ENCODE assay signal across 8 cellular contexts in genomic region chr5:5886812-5887486, GRCh38.
DNase-seq lines count a peak whose midpoint lies in the region; ATAC-seq and TF ChIP-seq lines count a peak whose summit lies in the region.

No MANE protein-coding gene starts in this region.

- H4K8ac ChIP-seq in neuronal stem cell (ENCODE audit: low read depth, low read length): no peak overlapping the region

- peaks cover 0 to 2% of the 10 kb centered on the region in 2 donors for H3K4me1 ChIP-seq in neuronal stem cell (ENCODE audit: control insufficient read depth in 2 of 2, insufficient read depth in 1 of 2, low read depth in 1 of 2, low read length in 2 of 2)

- DNase-seq in GM13977 (ENCODE audit: low spot score): peak; percentile 77
- no peak for DNase-seq in HFFc6
- DNase-seq in NCI-H510A treated with DMSO at 0.1 percent for 48 hours (lab: John Stamatoyannopoulos, UW): peak; percentile 77
- DNase-seq in astrocyte of the cerebellum (ENCODE audit: low read depth): no peak
- peak; percentile 15 for DNase-seq in neuronal stem cell (ENCODE audit: low spot score)
- DNase-seq in occipital lobe (lab: John Stamatoyannopoulos, UW): no peak
- DNase-seq in immature natural killer cell: no peak

- H3K4me3 Mint-ChIP-seq in HFFc6: no peak overlapping the region
- no peak overlapping the region for H3K4me3 Mint-ChIP-seq in immature natural killer cell

- no peaks in the 10 kb centered on the region for H3K4me1 Mint-ChIP-seq in HFFc6 (ENCODE audit: low read depth)
- H3K4me1 Mint-ChIP-seq in immature natural killer cell: no peaks in the 10 kb centered on the region

- H3K4me2 ChIP-seq in neuronal stem cell (ENCODE audit: insufficient read depth, low read length, poor library complexity, severe bottlenecking): no peak overlapping the region

- peaks cover 39% of the 10 kb centered on the region for H3K9me3 Mint-ChIP-seq in HFFc6
- H3K9me3 Mint-ChIP-seq in immature natural killer cell: peaks cover 0 to 1% (median 0%) of the 10 kb centered on the region in 6 donors

- H3K14ac ChIP-seq in neuronal stem cell (ENCODE audit: low read length): no peak overlapping the region

- WGBS in neuronal stem cell (ENCODE audit: extremely low coverage in 2 of 2, insufficient read length in 2 of 2, insufficient replicate concordance in 1 of 2), 2 donors: no CpG with 5 or more reads among the region's 42 CpGs

- no peak overlapping the region for H4K91ac ChIP-seq in neuronal stem cell (ENCODE audit: low read depth, low read length, poor library complexity)

- no peak overlapping the region for H3K4me3 ChIP-seq in astrocyte of the cerebellum (ENCODE audit: low read depth, low read length)
- peak overlapping the region in 1 of 2 donors; percentile 16 for H3K4me3 ChIP-seq in neuronal stem cell (ENCODE audit: low read length in 2 of 2)

- H2BK5ac ChIP-seq in neuronal stem cell (ENCODE audit: low read length): no peak overlapping the region

- H3K27me3 Mint-ChIP-seq in HFFc6 (ENCODE audit: insufficient read depth) (peaks cover 4% of the 10 kb centered on the region), immature natural killer cell (ENCODE audit: low read depth in 3 of 3) (peaks cover 0 to 10% (median 5%) of the 10 kb centered on the region in 3 donors)

- TF ChIP-seq CTCF in GM13977 (IDR thresholded peaks at IDR 0.05; ENCODE audit: extremely low read depth, insufficient read depth, missing control alignments) (peak; percentile 95), HFFc6 (IDR thresholded peaks at IDR 0.05) (peak; percentile 35; the same call in 1 of the 2 replicates), astrocyte of the cerebellum (IDR thresholded peaks at IDR 0.05; ENCODE audit: low read depth, low read length, missing control alignments) (peak; percentile 2)

- no peak overlapping the region for H3K9ac ChIP-seq in neuronal stem cell (ENCODE audit: low read depth, low read length, poor library complexity)

- no peak overlapping the region for H2BK120ac ChIP-seq in neuronal stem cell (ENCODE audit: low read depth, low read length)

- H3K79me1 ChIP-seq in neuronal stem cell (ENCODE audit: low read depth, low read length): no peaks in the 10 kb centered on the region

- H2BK15ac ChIP-seq in neuronal stem cell (ENCODE audit: low read length): peak overlapping the region; percentile 47

- no peaks in the 10 kb centered on the region for H3K9me3 ChIP-seq in neuronal stem cell (replicated peaks in 1 of 2; ENCODE audit: control insufficient read depth in 2 of 2, insufficient read depth in 1 of 2, low read depth in 1 of 2, low read length in 2 of 2)

- no peak overlapping the region for H2BK12ac ChIP-seq in neuronal stem cell (ENCODE audit: low read length)

- peaks cover 0 to 3% (median 0%) of the 10 kb centered on the region in 3 experiments for H3K27me3 ChIP-seq in neuronal stem cell (ENCODE audit: control insufficient read depth in 3 of 3, insufficient read depth in 3 of 3, low read depth in 1 of 3, low read length in 3 of 3)

- no peaks in the 10 kb centered on the region for H3K36me3 ChIP-seq in neuronal stem cell (replicated peaks in 1 of 2; ENCODE audit: control insufficient read depth in 2 of 2, insufficient read depth in 2 of 2, low read length in 2 of 2)

- in situ Hi-C loops in GM13977 (cut with MboI; ENCODE audit: low pct_unique_long_range_greater_than_20kb, low sequenced_read_pairs, unreplicated experiment) (loop anchor here (25.0 kb wide), 2 partner anchors 400 to 700 kb away; no protein-coding TSS in a partner anchor), astrocyte of the cerebellum (cut with HindIII; ENCODE audit: low sequenced_read_pairs) (no loop called here)

- no peak overlapping the region for H2AFZ ChIP-seq in neuronal stem cell (ENCODE audit: low read length)

- no peak overlapping the region for H3K23ac ChIP-seq in neuronal stem cell (ENCODE audit: low read depth, low read length, poor library complexity)

- no peak for ATAC-seq in HG03025 (IDR thresholded peaks at IDR 0.05; ENCODE audit: low FRiP score, unreplicated experiment)

- H2AK5ac ChIP-seq in neuronal stem cell (ENCODE audit: low read depth, low read length): no peak overlapping the region

- peak overlapping the region; percentile 44 for H3K18ac ChIP-seq in neuronal stem cell (ENCODE audit: low read length)

- H3K27ac Mint-ChIP-seq in HFFc6: no peak overlapping the region
- H3K27ac Mint-ChIP-seq in immature natural killer cell: no peak overlapping the region

- no peaks in the 10 kb centered on the region; the same call in 1 of the 2 replicates for H3K36me3 Mint-ChIP-seq in HFFc6 (ENCODE audit: low read depth)
- H3K36me3 Mint-ChIP-seq in immature natural killer cell: no peaks in the 10 kb centered on the region

- H3K4ac ChIP-seq in neuronal stem cell (ENCODE audit: low read length): no peak overlapping the region

- no peak overlapping the region for H3K27ac ChIP-seq in neuronal stem cell (replicated peaks; ENCODE audit: low read length)

Comparison
In these comparisons a context has a peak if more than half of its experiments do, and no peak if none do; other contexts are left out.
1. DNase-seq: peak in GM13977 (single experiment), NCI-H510A treated with DMSO at 0.1 percent for 48 hours (single experiment) and neuronal stem cell (single experiment); none in HFFc6 (single experiment), astrocyte of the cerebellum (single experiment), occipital lobe (single experiment) and immature natural killer cell (0 of 3).
2. CTCF ChIP-seq: peak in every context shown above with its lines; median percentile 95 in GM13977; 35 in HFFc6; 2 in astrocyte of the cerebellum.